ENCODE assay signal across 9 cellular contexts in genomic region chr4:87543835-87544461, GRCh38. TPM values are rescaled to one million over a fixed set of nuclear protein-coding genes. Genes with fewer than 3 reads are reported as not detected.
A peak's percentile ranks its signal among the peaks of the same experiment; 100 is the strongest.
DNase-seq lines count a peak whose midpoint lies in the region; ATAC-seq, FAIRE-seq and TF ChIP-seq lines count a peak whose summit lies in the region.
"Had no signal": no experiment of that assay in that cellular context is flagged by ENCODE, and none has a peak within 500 bp of the region (broad histone marks: within the 10 kb centered on the region; RNA-seq: fewer than 3 reads in every experiment).

No MANE protein-coding gene starts in this region.

- H4K20me1 ChIP-seq in KMS-11 (ENCODE audit: insufficient read depth) (no peaks in the 10 kb centered on the region), HepG2 (ENCODE audit: insufficient read depth, low read length) (no peaks in the 10 kb centered on the region)

- H3K4me2 ChIP-seq in KMS-11, result no peak overlapping the region
- H3K4me2 ChIP-seq in HepG2 (ENCODE audit: low read depth, low read length), result no peak overlapping the region

- no peak overlapping the region for H3K9ac ChIP-seq in KMS-11
- H3K9ac ChIP-seq in HepG2 (ENCODE audit: insufficient read depth, low read depth, low read length), result no peak overlapping the region

- TF ChIP-seq EP300 in HepG2 (IDR thresholded peaks at IDR 0.05; ENCODE audit: low read depth in 2 of 2, low read length in 2 of 2) (no peak), HepG2 (CRISPR knock-in tag; IDR thresholded peaks at IDR 0.05; ENCODE audit: borderline replicate concordance) (no peak)

- no peak for TF ChIP-seq RAD21 in HepG2 (CRISPR knock-in tag; IDR thresholded peaks at IDR 0.05)

- no peaks in the 10 kb centered on the region for H3K36me3 ChIP-seq in KMS-11 (ENCODE audit: insufficient read depth)
- H3K36me3 ChIP-seq in HepG2 (replicated peaks in 1 of 2; ENCODE audit: control insufficient read depth in 1 of 2, insufficient read depth in 2 of 2, low read length in 2 of 2), result no peaks in the 10 kb centered on the region

- 2% methylated on average over 2 of the region's 3 CpGs for WGBS in HepG2 (ENCODE audit: low lambda C conversion rate)

- H3K4me1 ChIP-seq in KMS-11 (ENCODE audit: low read depth, poor library complexity, severe bottlenecking), result no peaks in the 10 kb centered on the region
- no peaks in the 10 kb centered on the region for H3K4me1 ChIP-seq in HepG2 (ENCODE audit: insufficient read depth, low read length)

- H2AFZ ChIP-seq in KMS-11 (ENCODE audit: low read depth) (no peak overlapping the region), HepG2 (ENCODE audit: low read length) (no peak overlapping the region)

- no peaks in the 10 kb centered on the region for H3K9me3 ChIP-seq in HepG2 (ENCODE audit: low read length)

- H3K4me3 ChIP-seq in KMS-11 (IDR thresholded peaks at IDR 0.05; ENCODE audit: insufficient read depth, low read depth, low read length), result no peak overlapping the region
- no peak overlapping the region for H3K4me3 ChIP-seq in HepG2 (replicated peaks in 1 of 3; ENCODE audit: insufficient read depth in 1 of 3, low read depth in 2 of 3, low read length in 3 of 3)

- POLR2A ChIA-PET in HepG2 (lab: Yijun Ruan, JAX), result no interaction called here

- H3K27me3 ChIP-seq in KMS-11 (ENCODE audit: insufficient read depth, low read depth) (no peaks in the 10 kb centered on the region), HepG2 (ENCODE audit: control insufficient read depth in 1 of 2, insufficient read depth in 2 of 2, low read length in 2 of 2) (peaks cover 0 to 5% of the 10 kb centered on the region in 2 experiments; a peak in 2 of 5 replicates)

- H3K79me2 ChIP-seq in KMS-11 (ENCODE audit: insufficient read depth, low read depth) (no peaks in the 10 kb centered on the region), HepG2 (ENCODE audit: insufficient read depth, low read length) (no peaks in the 10 kb centered on the region)

- ATAC-seq in HepG2 (peak; percentile 93), GM18511 (IDR thresholded peaks at IDR 0.05; ENCODE audit: unreplicated experiment) (no peak)

- peak; percentile 60 for FAIRE-seq in HepG2 (lab: Jason Lieb, UNC)

- in situ Hi-C loops in HepG2 (cut with HindIII; ENCODE audit: extremely low pct_ligation_motif_present, low pct_unique_long_range_greater_than_20kb), result loop anchor here (10.0 to 25.0 kb wide), 2 partner anchors 301 to 443 kb away; partner anchors contain the start of gene SPP1

- CTCF ChIA-PET in HepG2 (lab: Yijun Ruan, JAX; ENCODE audit: low intra/inter-chr PET ratio, low total read pairs), result no interaction called here

- TF ChIP-seq POLR2A in HepG2 (IDR thresholded peaks at IDR 0.05; ENCODE audit: insufficient read depth in 1 of 2, low read depth in 2 of 2, low read length in 2 of 2), result no peak

- intact Hi-C loops in HepG2 (cut with micrococcal nuclease; ENCODE audit: unreplicated experiment), result loop anchor here (5.0 kb wide), 1 partner anchor 303 kb away; no protein-coding TSS in a partner anchor

- peak; percentile 17 for DNase-seq in COR-L47 (lab: John Stamatoyannopoulos, UW)
- peak; percentile 10 for DNase-seq in brain pericyte (ENCODE audit: low read depth, low spot score)
- peak; percentile 4 for DNase-seq in HepG2 (ENCODE audit: low spot score)
- DNase-seq in effector CD8-positive, alpha-beta T cell (lab: John Stamatoyannopoulos, UW), result no peak
- no peak for DNase-seq in activated T-cell treated with anti-CD3 and anti-CD28 coated beads for 4 hours
- DNase-seq in NCI-H1105 treated with DMSO at 0.1 percent for 48 hours (lab: John Stamatoyannopoulos, UW), result no peak

- no TSS peak for BruUV-seq in HepG2 (replicated peaks; lab: Mats Ljungman, UMichigan)

- TF ChIP-seq CTCF in KMS-11 (conservative IDR thresholded peaks at IDR 0.05; ENCODE audit: low read depth, low read length), result peak; percentile 46; the same call in 1 of the 2 replicates
- TF ChIP-seq CTCF in HepG2 (CRISPR knock-in tag; IDR thresholded peaks at IDR 0.05), result peak; percentile 35

- no peak overlapping the region for H3K27ac ChIP-seq in KMS-11
- no peak overlapping the region for H3K27ac ChIP-seq in HepG2 (ENCODE audit: extremely low read length, insufficient read depth, low read length)
- H3K27ac ChIP-seq: HL-60 had no signal

TF ChIP-seq in HepG2, 621 proteins besides CTCF, POLR2A, EP300 and RAD21:
- TF ChIP-seq DBP (CRISPR knock-in tag; IDR thresholded peaks at IDR 0.05; ENCODE audit: not compliant biosample characterization), result no peak
- peak; percentile 42 for TF ChIP-seq STAG1 (CRISPR knock-in tag; IDR thresholded peaks at IDR 0.05)
TF ChIP-seq in HepG2: peak in this region for 1.

RNA-seq across cellular contexts. Expression of gene SPARCL1, which starts 14.8 kb away (rescaled TPM):
- 0.04 TPM in 1 of 2 replicates, not detected in the other for total RNA-seq in HepG2 (2016; rRNA removed; fragmentation: Illumina TruSeq; extraction: Trizol)
- total RNA-seq in HepG2 (2016; cell fraction: cytosol; rRNA removed; fragmentation: Illumina TruSeq; extraction: Trizol; ENCODE audit: low read depth), result not detected in 2 replicates
- not detected in 2 replicates for total RNA-seq in HepG2 (2016; cell fraction: insoluble cytoplasmic fraction; rRNA removed; fragmentation: Illumina TruSeq; extraction: Trizol)
- total RNA-seq in HepG2 (2016; cell fraction: membrane; rRNA removed; fragmentation: Illumina TruSeq; extraction: Trizol), result not detected in 2 replicates
- total RNA-seq in HepG2 (2016; cell fraction: nucleus; rRNA removed; fragmentation: Illumina TruSeq; extraction: Trizol), result not detected in 2 replicates
- polyA plus RNA-seq in HepG2 (2011; rRNA removed), result not detected in 2 replicates
- not detected in 2 replicates for polyA plus RNA-seq in HepG2 (2011; cell fraction: cytosol; rRNA removed)
- not detected in 2 replicates for polyA plus RNA-seq in HepG2 (2011; cell fraction: nucleus; rRNA removed)
- polyA plus RNA-seq in HepG2 (2012), result not detected in 2 replicates
- not detected in 2 replicates for polyA plus RNA-seq in HepG2 (2016; cell fraction: cytosol; fragmentation: Illumina TruSeq; extraction: Trizol; ENCODE audit: low read depth)
- polyA plus RNA-seq in HepG2 (2016; cell fraction: insoluble cytoplasmic fraction; fragmentation: Illumina TruSeq; extraction: Trizol; ENCODE audit: low read depth), result 0.09 TPM in 2 replicates
- not detected in 2 replicates for polyA plus RNA-seq in HepG2 (2016; cell fraction: membrane; fragmentation: Illumina TruSeq; extraction: Trizol; ENCODE audit: low read depth)
- not detected in 2 replicates for polyA plus RNA-seq in HepG2 (2016; cell fraction: nucleus; fragmentation: Illumina TruSeq; extraction: Trizol; ENCODE audit: insufficient read depth, low read depth)
- not detected in 2 replicates for polyA minus RNA-seq in HepG2 (2011; rRNA and poly(A)+ RNA removed; ENCODE audit: low replicate concordance)
- polyA minus RNA-seq in HepG2 (2011; cell fraction: cytosol; rRNA and poly(A)+ RNA removed), result not detected in 2 replicates
- not detected in 2 replicates for polyA minus RNA-seq in HepG2 (2011; cell fraction: nucleus; rRNA and poly(A)+ RNA removed)

Comparison
In these comparisons a context has a peak if more than half of its experiments do, and no peak if none do; other contexts are left out.
1. DNase-seq: peak in COR-L47 (single experiment), brain pericyte (single experiment) and HepG2 (single experiment); none in effector CD8-positive, alpha-beta T cell (single experiment), activated T-cell treated with anti-CD3 and anti-CD28 coated beads for 4 hours (single experiment) and NCI-H1105 treated with DMSO at 0.1 percent for 48 hours (single experiment).